25 cellular contexts compared by ENCODE assay signal in genomic region chr3:31673950-31674349, GRCh38.
"Had no signal": no experiment of that assay in that cellular context is flagged by ENCODE, and none has a peak within 500 bp of the region (broad histone marks: within the 10 kb centered on the region; RNA-seq: fewer than 3 reads in every experiment).

No MANE protein-coding gene starts in this region.

- H3K79me2 ChIP-seq: parathyroid adenoma had no signal

- H3K9ac ChIP-seq: neural progenitor cell, parathyroid adenoma had no signal

- H3K4me2 ChIP-seq: neural progenitor cell had no signal

- H3K4me1 ChIP-seq: parathyroid adenoma, psoas muscle, right lobe of liver, sigmoid colon, vagina had no signal

- ATAC-seq: natural killer cell; psoas muscle; right cardiac atrium; right lobe of liver; stimulated activated effector memory CD8-positive, alpha-beta T cell treated with anti-CD3 and anti-CD28 coated beads, Interleukin-12 subunit alpha, Interleukin-12 subunit beta, amount 100 ng/mL, for 72 hours; stimulated activated naive B cell treated with anti-CD40 and anti-IgM and Interleukin-4, amounts not matched to agents 10 μg/mL and 1 μg/mL and 100 μg/mL, for 72 hours had no signal

- H3K27me3 ChIP-seq: neural progenitor cell, ovary, right lobe of liver, sigmoid colon, stomach, thyroid gland, tibial nerve, upper lobe of left lung, vagina had no signal

- DNase-seq: natural killer cell; occipital lobe; ovary; psoas muscle; right cardiac atrium; right lobe of liver; sigmoid colon; small intestine; stimulated activated CD4-positive, alpha-beta T cell treated with anti-CD3 and anti-CD28 coated beads, Interleukin-15, amount 100 ng/mL, for 24 hours; stimulated activated CD4-positive, alpha-beta T cell treated with anti-CD3 and anti-CD28 coated beads, Interleukin-2, amount 100 ng/mL, for 24 hours; stimulated activated CD4-positive, alpha-beta T cell treated with anti-CD3 and anti-CD28 coated beads, Interleukin-2, amount 100 ng/mL, for 48 hours; stimulated activated CD4-positive, alpha-beta T cell treated with anti-CD3 and anti-CD28 coated beads, Interleukin-4, amount 100 ng/mL, for 24 hours; stimulated activated naive B cell treated with anti-CD40 and anti-IgM and Interleukin-4, amounts not matched to agents 10 μg/mL and 1 μg/mL and 100 μg/mL, for 72 hours; stimulated activated naive CD4-positive, alpha-beta T cell treated with Interleukin-2 at 50 U/mL for 16 hours; stomach; thyroid gland; trophoblast cell; upper lobe of left lung had no signal

- H3K36me3 ChIP-seq: neural progenitor cell, ovary, right lobe of liver, sigmoid colon, thoracic aorta, thyroid gland, tibial nerve, upper lobe of left lung, vagina had no signal

- H3K4me3 ChIP-seq: neural progenitor cell, ovary, psoas muscle, right lobe of liver, sigmoid colon, stomach, thoracic aorta, thyroid gland, tibial nerve, upper lobe of left lung, vagina had no signal

- H3K27ac ChIP-seq: neural progenitor cell, ovary, parathyroid adenoma, psoas muscle, right lobe of liver, sigmoid colon, stomach, thoracic aorta, thyroid gland, tibial nerve, upper lobe of left lung, vagina had no signal

- H3K9me3 ChIP-seq: ovary, psoas muscle, right lobe of liver, sigmoid colon, stomach, thoracic aorta, thyroid gland, tibial nerve, upper lobe of left lung, vagina had no signal

- H2AFZ ChIP-seq: neural progenitor cell, parathyroid adenoma had no signal

- FAIRE-seq: small intestine, urothelium cell line had no signal
